20 cellular contexts compared by ENCODE assay signal in genomic region chr16:17161034-17161433, GRCh38.
DNase-seq lines count a peak whose midpoint lies in the region; ATAC-seq and TF ChIP-seq lines count a peak whose summit lies in the region.
"Had no signal": no experiment of that assay in that cellular context is flagged by ENCODE, and none has a peak within 500 bp of the region (broad histone marks: within the 10 kb centered on the region; RNA-seq: fewer than 3 reads in every experiment).

No MANE protein-coding gene starts in this region.

- H3K4me3 ChIP-seq in dorsolateral prefrontal cortex: peak overlapping the region in 49 of 59 donors; percentile 0 to 62 (median 31)
- H3K4me3 ChIP-seq: breast epithelium, SK-N-MC had no signal

- H3K27ac Mint-ChIP-seq in neural crest cell (ENCODE audit: unreplicated experiment): no peak overlapping the region
- H3K27ac Mint-ChIP-seq in stimulated activated memory B cell treated with anti-CD40 and anti-IgM and Interleukin-4, amounts not matched to agents 10 μg/mL and 1 μg/mL and 100 μg/mL, for 72 hours: no peak overlapping the region
- H3K27ac Mint-ChIP-seq: activated naive CD8-positive, alpha-beta T cell treated with anti-CD3 and anti-CD28 coated beads, Interleukin-2, amount 50 U/mL, for 24 hours had no signal

- peak overlapping the region in 2 of 59 donors; percentile 9 to 53 for H3K27ac ChIP-seq in dorsolateral prefrontal cortex
- H3K27ac ChIP-seq: breast epithelium, SK-N-MC, VCaP had no signal

- H3K4me1 Mint-ChIP-seq in neural crest cell: peaks cover 52% of the 10 kb centered on the region
- peaks cover 23% of the 10 kb centered on the region for H3K4me1 Mint-ChIP-seq in stimulated activated memory B cell treated with anti-CD40 and anti-IgM and Interleukin-4, amounts not matched to agents 10 μg/mL and 1 μg/mL and 100 μg/mL, for 72 hours
- H3K4me1 Mint-ChIP-seq: activated naive CD8-positive, alpha-beta T cell treated with anti-CD3 and anti-CD28 coated beads, Interleukin-2, amount 50 U/mL, for 24 hours had no signal

- TF ChIP-seq CTCF in dorsolateral prefrontal cortex (IDR thresholded peaks at IDR 0.05 in 54 of 56, conservative IDR thresholded peaks at IDR 0.05 in 2 of 56; ENCODE audit: low read depth in 1 of 56, partially characterized antibody in 56 of 56) (no peak), neural crest cell (conservative IDR thresholded peaks at IDR 0.05) (no peak)

- H3K4me3 Mint-ChIP-seq in neural crest cell: peak overlapping the region; percentile 36
- no peak overlapping the region for H3K4me3 Mint-ChIP-seq in stimulated activated memory B cell treated with anti-CD40 and anti-IgM and Interleukin-4, amounts not matched to agents 10 μg/mL and 1 μg/mL and 100 μg/mL, for 72 hours
- H3K4me3 Mint-ChIP-seq: activated naive CD8-positive, alpha-beta T cell treated with anti-CD3 and anti-CD28 coated beads, Interleukin-2, amount 50 U/mL, for 24 hours had no signal

- peak; percentile 14 for DNase-seq in M059J (ENCODE audit: low read depth)
- DNase-seq in NCI-H1694 treated with DMSO at 0.1 percent for 48 hours (lab: John Stamatoyannopoulos, UW): peak; percentile 88
- DNase-seq in dorsolateral prefrontal cortex: peak in 1 of 10 donors; percentile 60
- DNase-seq in neural crest cell (ENCODE audit: low read depth, low spot score): peak; percentile 60
- DNase-seq: activated CD8-positive, alpha-beta memory T cell treated with anti-CD3 and anti-CD28 coated beads, Interleukin-2, amount 50 U/mL, for 4 hours; activated effector memory CD4-positive, alpha-beta T cell treated with Interleukin-2 at 50 U/mL for 16 hours; activated naive CD8-positive, alpha-beta T cell treated with anti-CD3 and anti-CD28 coated beads, Interleukin-2, amount 50 U/mL, for 24 hours; cortex of kidney; KBM-7; NCI-H2107; stimulated activated CD4-positive, alpha-beta T cell treated with anti-CD3 and anti-CD28 coated beads, Interleukin-1b, Interleukin-23, amount 100 ng/mL, for 48 hours; stimulated activated naive CD4-positive, alpha-beta T cell treated with Interleukin-2 at 50 U/mL for 16 hours; T-helper 2 cell had no signal

- no peaks in the 10 kb centered on the region for H3K9me3 Mint-ChIP-seq in neural crest cell
- no peaks in the 10 kb centered on the region for H3K9me3 Mint-ChIP-seq in stimulated activated memory B cell treated with anti-CD40 and anti-IgM and Interleukin-4, amounts not matched to agents 10 μg/mL and 1 μg/mL and 100 μg/mL, for 72 hours
- H3K9me3 Mint-ChIP-seq: activated naive CD8-positive, alpha-beta T cell treated with anti-CD3 and anti-CD28 coated beads, Interleukin-2, amount 50 U/mL, for 24 hours had no signal

- intact Hi-C loops in dorsolateral prefrontal cortex (cut with DNase I): no loop called here

- no peak for ATAC-seq in stimulated activated memory B cell treated with anti-CD40 and anti-IgM and Interleukin-4, amounts not matched to agents 10 μg/mL and 1 μg/mL and 100 μg/mL, for 72 hours
- ATAC-seq in HG03108 (IDR thresholded peaks at IDR 0.05; ENCODE audit: unreplicated experiment) (no peak), HG02759 (IDR thresholded peaks at IDR 0.05; ENCODE audit: unreplicated experiment) (no peak)
- ATAC-seq: activated naive CD8-positive, alpha-beta T cell treated with anti-CD3 and anti-CD28 coated beads, Interleukin-2, amount 50 U/mL, for 24 hours had no signal

- H3K36me3 Mint-ChIP-seq in neural crest cell (ENCODE audit: low read depth): no peaks in the 10 kb centered on the region
- peaks cover 44% of the 10 kb centered on the region for H3K36me3 Mint-ChIP-seq in stimulated activated memory B cell treated with anti-CD40 and anti-IgM and Interleukin-4, amounts not matched to agents 10 μg/mL and 1 μg/mL and 100 μg/mL, for 72 hours

- H3K27me3 Mint-ChIP-seq in neural crest cell (ENCODE audit: low read depth): no peaks in the 10 kb centered on the region
- H3K27me3 Mint-ChIP-seq in stimulated activated memory B cell treated with anti-CD40 and anti-IgM and Interleukin-4, amounts not matched to agents 10 μg/mL and 1 μg/mL and 100 μg/mL, for 72 hours: no peaks in the 10 kb centered on the region
- H3K27me3 Mint-ChIP-seq: activated naive CD8-positive, alpha-beta T cell treated with anti-CD3 and anti-CD28 coated beads, Interleukin-2, amount 50 U/mL, for 24 hours had no signal

- peaks cover 0 to 3% (median 0%) of the 10 kb centered on the region in 45 donors for H3K27me3 ChIP-seq in dorsolateral prefrontal cortex
- H3K27me3 ChIP-seq: breast epithelium, tibial nerve had no signal
